Comparison of ENCODE assay signal across 1 cellular context in the genomic region with DNA sequence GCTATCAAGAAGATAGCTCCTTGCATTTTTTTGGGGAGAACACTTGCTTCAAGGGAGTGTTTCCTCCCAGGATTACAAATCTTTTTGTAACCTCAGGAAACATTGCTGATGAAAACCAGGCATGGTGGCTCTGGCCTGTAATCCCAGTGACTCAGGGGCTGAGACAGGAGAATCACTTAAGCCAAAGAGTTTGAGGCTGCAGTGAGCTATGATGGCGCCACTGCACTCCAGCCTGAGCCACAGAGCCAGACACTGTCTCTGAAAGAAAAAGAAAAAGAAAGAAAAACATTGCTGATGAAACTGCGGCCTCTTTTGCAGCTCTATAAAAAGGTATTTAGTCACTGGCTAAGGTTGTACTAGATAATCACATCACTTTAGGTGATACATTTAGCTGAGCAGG.
TF ChIP-seq lines count a peak whose summit lies in the region.

No MANE protein-coding gene starts in this region.

TF ChIP-seq in HepG2, 621 proteins besides CTCF, POLR2A, EP300 and RAD21:
- TF ChIP-seq NBN (conservative IDR thresholded peaks at IDR 0.05) (no peak), ZNF644 (CRISPR knock-in tag; IDR thresholded peaks at IDR 0.05; ENCODE audit: low read depth) (no peak), NKX3-1 (CRISPR knock-in tag; IDR thresholded peaks at IDR 0.05) (0 out of 2 replicates have a peak, but pooled peaks have one; percentile 30), XBP1 (CRISPR knock-in tag; IDR thresholded peaks at IDR 0.05) (0 out of 2 replicates have a peak, but pooled peaks have one; percentile 38)
